Comparison of ENCODE assay signal across 1 cellular context in the genomic region with DNA sequence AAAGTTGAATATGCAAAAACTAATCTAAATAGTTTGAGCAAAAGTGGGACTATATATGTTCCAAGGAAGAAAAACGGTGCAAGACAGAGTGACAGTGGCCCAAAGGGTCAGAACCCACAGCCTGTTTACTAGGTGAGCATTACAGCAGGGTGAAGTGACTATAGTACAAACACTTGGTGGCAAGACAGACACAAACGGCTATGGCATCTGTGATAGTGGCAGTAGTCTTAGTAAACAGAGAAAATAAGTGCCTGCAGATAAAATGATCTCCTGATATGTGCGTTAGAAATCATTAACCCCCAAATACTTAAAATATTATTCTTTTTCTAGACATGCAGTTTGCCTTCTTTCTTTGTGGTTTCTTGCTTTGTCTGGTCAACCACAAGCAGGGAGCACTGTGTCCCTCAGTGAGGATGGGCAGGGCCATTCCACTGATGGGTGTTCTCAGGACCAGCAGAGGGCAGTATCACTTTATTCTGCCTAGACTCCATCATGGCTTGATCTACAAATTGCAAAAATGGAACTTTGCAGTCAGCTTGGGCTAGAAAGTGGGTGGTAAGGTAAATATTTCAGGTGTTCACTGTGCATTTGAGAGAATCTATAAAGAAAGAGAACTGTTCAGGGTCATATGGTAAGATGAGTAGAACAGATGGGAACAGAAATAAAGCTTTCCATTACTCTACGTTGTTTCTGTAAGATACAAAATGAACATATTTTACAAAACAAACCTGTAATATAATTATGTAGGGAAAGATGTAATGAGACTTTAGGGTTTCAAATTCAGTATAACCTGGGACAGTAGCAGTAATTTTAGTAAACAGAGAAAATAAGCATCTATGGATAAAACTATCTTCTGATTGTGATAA.
TF ChIP-seq lines count a peak whose summit lies in the region.

No MANE protein-coding gene starts in this region.

TF ChIP-seq in GM23338, 12 proteins besides CTCF, POLR2A, EP300 and RAD21 (continued from another document):
- TF ChIP-seq, protein P1, sequence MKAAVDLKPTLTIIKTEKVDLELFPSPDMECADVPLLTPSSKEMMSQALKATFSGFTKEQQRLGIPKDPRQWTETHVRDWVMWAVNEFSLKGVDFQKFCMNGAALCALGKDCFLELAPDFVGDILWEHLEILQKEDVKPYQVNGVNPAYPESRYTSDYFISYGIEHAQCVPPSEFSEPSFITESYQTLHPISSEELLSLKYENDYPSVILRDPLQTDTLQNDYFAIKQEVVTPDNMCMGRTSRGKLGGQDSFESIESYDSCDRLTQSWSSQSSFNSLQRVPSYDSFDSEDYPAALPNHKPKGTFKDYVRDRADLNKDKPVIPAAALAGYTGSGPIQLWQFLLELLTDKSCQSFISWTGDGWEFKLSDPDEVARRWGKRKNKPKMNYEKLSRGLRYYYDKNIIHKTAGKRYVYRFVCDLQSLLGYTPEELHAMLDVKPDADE (IDR thresholded peaks at IDR 0.05) = no peak
- no peak for TF ChIP-seq EZH2phosphoT487 (IDR thresholded peaks at IDR 0.05; ENCODE audit: unreplicated experiment)
- no peak for TF ChIP-seq JUNB (IDR thresholded peaks at IDR 0.05; ENCODE audit: unreplicated experiment)
- TF ChIP-seq NANOG (IDR thresholded peaks at IDR 0.05; ENCODE audit: borderline replicate concordance) = no peak
- TF ChIP-seq EZH2 (IDR thresholded peaks at IDR 0.05; ENCODE audit: low read depth, unreplicated experiment) = no peak
- TF ChIP-seq ZNF331 (CRISPR knock-in tag; IDR thresholded peaks at IDR 0.05; ENCODE audit: low read depth) = no peak
